27 cellular contexts compared by ENCODE assay signal in genomic region chr5:16037121-16037520, GRCh38.
"Had no signal": no experiment of that assay in that cellular context is flagged by ENCODE, and none has a peak within 500 bp of the region (broad histone marks: within the 10 kb centered on the region; RNA-seq: fewer than 3 reads in every experiment).

No MANE protein-coding gene starts in this region.

- H3K36me3 ChIP-seq: brain microvascular endothelial cell, cardiac muscle cell, SJCRH30 had no signal

- ATAC-seq: activated naive CD4-positive, alpha-beta T cell treated with anti-CD3 and anti-CD28 coated beads, Interleukin-2, amount 50 U/mL, for 72 hours; activated T-cell treated with anti-CD3 and anti-CD28 coated beads, Interleukin-2, amount 50 U/mL, for 4 hours; Panc1 had no signal

- H3K9ac ChIP-seq: SK-N-SH had no signal

- H3K4me2 ChIP-seq: SK-N-SH had no signal

- H3K9me3 ChIP-seq: SJCRH30, SK-N-SH had no signal

- H3K4me3 ChIP-seq: cardiac muscle cell, SJCRH30 had no signal

- H3K9me2 ChIP-seq: SK-N-SH had no signal

- H3K27me3 ChIP-seq: brain microvascular endothelial cell, cardiac muscle cell, SJCRH30 had no signal

- H3K27ac ChIP-seq: brain microvascular endothelial cell, cardiac muscle cell, RWPE1, SJCRH30, VCaP had no signal

- H3K4me1 ChIP-seq: SJCRH30 had no signal

- DNase-seq: activated CD4-positive, alpha-beta memory T cell treated with anti-CD3 and anti-CD28 coated beads for 36 hours; activated CD4-positive, alpha-beta T cell treated with anti-CD3 and anti-CD28 coated beads, Interleukin-2, amount 10 ng/mL, durations not matched to agents 7 days and 5 days; activated CD4-positive, CD25-positive, alpha-beta regulatory T cell; activated CD8-positive, alpha-beta memory T cell treated with anti-CD3 and anti-CD28 coated beads for 24 hours; activated effector memory CD4-positive, alpha-beta T cell treated with anti-CD3 and anti-CD28 coated beads, Interleukin-2, amount 50 U/mL, for 16 hours; activated naive CD4-positive, alpha-beta T cell treated with Interleukin-2 at 50 U/mL for 16 hours; activated T-cell treated with anti-CD3 and anti-CD28 coated beads, Interleukin-2, amount 50 U/mL, for 4 hours; brain microvascular endothelial cell; MM.1S; NCI-H1105; NCI-H1436; NCI-H1694 treated with DMSO at 0.1 percent for 48 hours; NCI-H2029 treated with DMSO at 0.1 percent for 48 hours; NCI-H345; NCI-H510A; NCI-H69; NK-92 treated with Interleukin-12 subunit alpha and Interleukin-12 subunit beta, amount 100 ng/mL, for 24 hours; OCI-M1; Right ventricle myocardium superior; SJCRH30; SK-N-SH; T-helper 1 cell had no signal
